Comparison of ENCODE assay signal across 12 cellular contexts in the genomic region with DNA sequence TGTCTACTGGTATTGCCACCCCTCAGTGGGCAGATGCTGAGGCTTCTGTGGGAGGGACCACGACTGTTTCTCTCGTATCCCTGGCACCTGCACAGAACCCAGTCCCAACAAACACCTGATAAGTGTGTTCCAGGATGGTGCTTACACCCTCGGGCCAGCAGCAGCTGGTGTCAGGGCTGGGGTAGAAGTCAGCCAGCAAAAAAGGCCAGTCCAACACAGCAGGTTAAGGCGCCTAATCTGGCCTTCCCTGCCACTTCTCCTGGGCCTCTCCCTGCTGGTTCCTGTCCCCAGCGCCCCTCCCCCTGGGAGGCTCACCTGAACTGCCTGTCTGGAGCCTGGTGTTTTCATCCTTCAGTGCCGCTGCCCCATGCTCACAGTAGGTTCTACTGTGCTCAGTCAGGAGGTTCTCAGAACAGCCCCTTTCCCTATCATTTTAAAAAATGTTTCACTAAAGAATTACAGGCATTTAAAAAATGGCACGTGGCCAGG.
"Had no signal": no experiment of that assay in that cellular context is flagged by ENCODE, and none has a peak within 500 bp of the region (broad histone marks: within the 10 kb centered on the region; RNA-seq: fewer than 3 reads in every experiment).

No MANE protein-coding gene starts in this region.

- H3K4me1 ChIP-seq: prostate gland had no signal

- H3K4me3 Mint-ChIP-seq: activated T-helper 1 cell treated with anti-CD3 and anti-CD28 coated beads, Interleukin-12 subunit alpha, Interleukin-12 subunit beta, Interleukin-2, Interleukin-4 antibody, amounts not matched to agents 30 ng/mL and 10 ng/mL and 1 ng/mL, durations not matched to agents 14 hours and 24 hours and 36 hours; memory B cell had no signal

- H3K4me3 ChIP-seq: hepatocyte, left lung, prostate gland, right lobe of liver, stomach, testis had no signal

- H3K36me3 ChIP-seq: left lung, prostate gland, right lobe of liver, stomach had no signal

- H3K9me3 ChIP-seq: left lung, prostate gland, right lobe of liver, stomach, testis had no signal

- DNase-seq: activated CD4-positive, CD25-positive, alpha-beta regulatory T cell treated with anti-CD3 and anti-CD28 coated beads, Interleukin-2, amount 50 U/mL, for 72 hours; activated naive CD4-positive, alpha-beta T cell; left lung; occipital lobe; right lobe of liver; stomach; testis had no signal

- H3K9me3 Mint-ChIP-seq: activated T-helper 1 cell treated with anti-CD3 and anti-CD28 coated beads, Interleukin-12 subunit alpha, Interleukin-12 subunit beta, Interleukin-2, Interleukin-4 antibody, amounts not matched to agents 30 ng/mL and 10 ng/mL and 1 ng/mL, durations not matched to agents 14 hours and 24 hours and 36 hours; memory B cell; nephron had no signal

- H3K36me3 Mint-ChIP-seq: memory B cell had no signal

- ATAC-seq: left lung, right lobe of liver had no signal

- H3K27ac Mint-ChIP-seq: activated T-helper 1 cell treated with anti-CD3 and anti-CD28 coated beads, Interleukin-12 subunit alpha, Interleukin-12 subunit beta, Interleukin-2, Interleukin-4 antibody, amounts not matched to agents 30 ng/mL and 10 ng/mL and 1 ng/mL, durations not matched to agents 14 hours and 24 hours and 36 hours; memory B cell had no signal

- H3K27me3 Mint-ChIP-seq: memory B cell had no signal

- H3K27me3 ChIP-seq: hepatocyte, left lung, right lobe of liver, stomach, testis had no signal

- H3K27ac ChIP-seq: hepatocyte, left lung, prostate gland, right lobe of liver, testis had no signal
